29 cellular contexts compared by ENCODE assay signal in genomic region chr11:135073870-135074269, GRCh38.
"Had no signal": no experiment of that assay in that cellular context is flagged by ENCODE, and none has a peak within 500 bp of the region (broad histone marks: within the 10 kb centered on the region; RNA-seq: fewer than 3 reads in every experiment).

No MANE protein-coding gene starts in this region.

- H3K9me3 ChIP-seq: ascending aorta, breast epithelium, esophagus muscularis mucosa, gastrocnemius medialis had no signal

- ATAC-seq: activated CD4-positive, alpha-beta T cell treated with anti-CD3 and anti-CD28 coated beads for 36 hours; activated CD8-positive, alpha-beta memory T cell treated with anti-CD3 and anti-CD28 coated beads, Interleukin-2, amount 10 ng/mL, durations not matched to agents 7 days and 5 days; activated CD8-positive, alpha-beta T cell treated with anti-CD3 and anti-CD28 coated beads, Interleukin-2, amount 10 ng/mL, durations not matched to agents 7 days and 5 days; activated T-cell treated with anti-CD3 and anti-CD28 coated beads, Interleukin-2, amount 50 U/mL, for 72 hours; foreskin keratinocyte; gastrocnemius medialis had no signal

- H3K27me3 ChIP-seq: ascending aorta, breast epithelium, cardiac muscle cell, foreskin keratinocyte, gastrocnemius medialis had no signal

- H3K36me3 Mint-ChIP-seq: activated CD4-positive, alpha-beta memory T cell treated with anti-CD3 and anti-CD28 coated beads for 36 hours; activated CD8-positive, alpha-beta memory T cell treated with anti-CD3 and anti-CD28 coated beads, Interleukin-2, amount 10 ng/mL, durations not matched to agents 7 days and 5 days; activated naive CD8-positive, alpha-beta T cell; brain had no signal

- DNase-seq: activated CD4-positive, alpha-beta memory T cell treated with anti-CD3 and anti-CD28 coated beads for 36 hours; activated CD4-positive, alpha-beta T cell treated with anti-CD3 and anti-CD28 coated beads for 36 hours; activated CD4-positive, alpha-beta T cell treated with anti-CD3 and anti-CD28 coated beads, Interleukin-2, amount 10 ng/mL, durations not matched to agents 24 days and 14 days; activated CD4-positive, CD25-positive, alpha-beta regulatory T cell; activated CD4-positive, CD25-positive, alpha-beta regulatory T cell treated with anti-CD3 and anti-CD28 coated beads, Interleukin-2, amount 50 U/mL, for 72 hours; activated CD8-positive, alpha-beta memory T cell treated with anti-CD3 and anti-CD28 coated beads, Interleukin-2, amount 10 ng/mL, durations not matched to agents 7 days and 5 days; activated CD8-positive, alpha-beta memory T cell treated with anti-CD3 and anti-CD28 coated beads, Interleukin-2, amount 50 U/mL, for 4 hours; activated CD8-positive, alpha-beta T cell treated with anti-CD3 and anti-CD28 coated beads, Interleukin-2, amount 10 ng/mL, durations not matched to agents 7 days and 5 days; activated gamma-delta T cell; activated naive CD4-positive, alpha-beta T cell; activated naive CD4-positive, alpha-beta T cell treated with anti-CD3 and anti-CD28 coated beads, Interleukin-2, amount 50 U/mL, for 16 hours; activated T-cell treated with anti-CD3 and anti-CD28 coated beads, Interleukin-2, amount 50 U/mL, for 24 hours; activated T-cell treated with anti-CD3 and anti-CD28 coated beads, Interleukin-2, amount 50 U/mL, for 72 hours; dorsolateral prefrontal cortex; effector memory CD4-positive, alpha-beta T cell; endodermal cell; foreskin keratinocyte; gastrocnemius medialis; glutamatergic neuron; T-helper 2 cell had no signal

- H3K4me3 Mint-ChIP-seq: activated CD4-positive, alpha-beta memory T cell treated with anti-CD3 and anti-CD28 coated beads for 36 hours; activated CD4-positive, alpha-beta T cell treated with anti-CD3 and anti-CD28 coated beads for 36 hours; activated CD4-positive, alpha-beta T cell treated with anti-CD3 and anti-CD28 coated beads, Interleukin-2, amount 10 ng/mL, durations not matched to agents 24 days and 14 days; activated CD8-positive, alpha-beta memory T cell treated with anti-CD3 and anti-CD28 coated beads, Interleukin-2, amount 10 ng/mL, durations not matched to agents 7 days and 5 days; activated CD8-positive, alpha-beta T cell treated with anti-CD3 and anti-CD28 coated beads, Interleukin-2, amount 10 ng/mL, durations not matched to agents 7 days and 5 days; activated naive CD8-positive, alpha-beta T cell; activated T-cell treated with anti-CD3 and anti-CD28 coated beads, Interleukin-2, amount 50 U/mL, for 24 hours; activated T-cell treated with anti-CD3 and anti-CD28 coated beads, Interleukin-2, amount 50 U/mL, for 72 hours; brain; central memory CD8-positive, alpha-beta T cell; dendritic cell treated with granulocyte-macrophage colony-stimulating factor and Interleukin-4, amounts not matched to agents 40 ng/mL and 50 ng/mL, for 4 days; endodermal cell had no signal

- H3K9me3 Mint-ChIP-seq: activated CD4-positive, alpha-beta T cell treated with anti-CD3 and anti-CD28 coated beads, Interleukin-2, amount 10 ng/mL, durations not matched to agents 24 days and 14 days; activated T-cell treated with anti-CD3 and anti-CD28 coated beads, Interleukin-2, amount 50 U/mL, for 24 hours; activated T-cell treated with anti-CD3 and anti-CD28 coated beads, Interleukin-2, amount 50 U/mL, for 72 hours; central memory CD8-positive, alpha-beta T cell; dendritic cell treated with granulocyte-macrophage colony-stimulating factor and Interleukin-4, amounts not matched to agents 40 ng/mL and 50 ng/mL, for 4 days had no signal

- H3K27ac Mint-ChIP-seq: activated CD4-positive, alpha-beta memory T cell treated with anti-CD3 and anti-CD28 coated beads for 36 hours; activated CD4-positive, alpha-beta T cell treated with anti-CD3 and anti-CD28 coated beads for 36 hours; activated CD4-positive, alpha-beta T cell treated with anti-CD3 and anti-CD28 coated beads, Interleukin-2, amount 10 ng/mL, durations not matched to agents 24 days and 14 days; activated CD8-positive, alpha-beta memory T cell treated with anti-CD3 and anti-CD28 coated beads, Interleukin-2, amount 10 ng/mL, durations not matched to agents 7 days and 5 days; activated CD8-positive, alpha-beta T cell treated with anti-CD3 and anti-CD28 coated beads, Interleukin-2, amount 10 ng/mL, durations not matched to agents 7 days and 5 days; activated naive CD8-positive, alpha-beta T cell; activated T-cell treated with anti-CD3 and anti-CD28 coated beads, Interleukin-2, amount 50 U/mL, for 24 hours; activated T-cell treated with anti-CD3 and anti-CD28 coated beads, Interleukin-2, amount 50 U/mL, for 72 hours; dendritic cell treated with granulocyte-macrophage colony-stimulating factor and Interleukin-4, amounts not matched to agents 40 ng/mL and 50 ng/mL, for 4 days; endodermal cell had no signal

- H3K4me1 ChIP-seq: ascending aorta, breast epithelium, esophagus muscularis mucosa, foreskin keratinocyte, gastrocnemius medialis had no signal

- H3K36me3 ChIP-seq: ascending aorta, breast epithelium, cardiac muscle cell, esophagus muscularis mucosa, gastrocnemius medialis had no signal

- H3K4me3 ChIP-seq: ascending aorta, breast epithelium, cardiac muscle cell, coronary artery, dorsolateral prefrontal cortex, esophagus muscularis mucosa, gastrocnemius medialis had no signal

- H3K27me3 Mint-ChIP-seq: activated CD4-positive, alpha-beta T cell treated with anti-CD3 and anti-CD28 coated beads, Interleukin-2, amount 10 ng/mL, durations not matched to agents 24 days and 14 days; activated CD8-positive, alpha-beta memory T cell treated with anti-CD3 and anti-CD28 coated beads, Interleukin-2, amount 10 ng/mL, durations not matched to agents 7 days and 5 days; dendritic cell treated with granulocyte-macrophage colony-stimulating factor and Interleukin-4, amounts not matched to agents 40 ng/mL and 50 ng/mL, for 4 days had no signal

- H3K4me1 Mint-ChIP-seq: activated CD4-positive, alpha-beta T cell treated with anti-CD3 and anti-CD28 coated beads for 36 hours; activated CD4-positive, alpha-beta T cell treated with anti-CD3 and anti-CD28 coated beads, Interleukin-2, amount 10 ng/mL, durations not matched to agents 24 days and 14 days; activated CD8-positive, alpha-beta memory T cell treated with anti-CD3 and anti-CD28 coated beads, Interleukin-2, amount 10 ng/mL, durations not matched to agents 7 days and 5 days; central memory CD8-positive, alpha-beta T cell; endodermal cell had no signal

- H3K27ac ChIP-seq: ascending aorta, breast epithelium, cardiac muscle cell, coronary artery, dorsolateral prefrontal cortex, esophagus muscularis mucosa, foreskin keratinocyte, gastrocnemius medialis had no signal
